14 cellular contexts compared by ENCODE assay signal in the genomic region with DNA sequence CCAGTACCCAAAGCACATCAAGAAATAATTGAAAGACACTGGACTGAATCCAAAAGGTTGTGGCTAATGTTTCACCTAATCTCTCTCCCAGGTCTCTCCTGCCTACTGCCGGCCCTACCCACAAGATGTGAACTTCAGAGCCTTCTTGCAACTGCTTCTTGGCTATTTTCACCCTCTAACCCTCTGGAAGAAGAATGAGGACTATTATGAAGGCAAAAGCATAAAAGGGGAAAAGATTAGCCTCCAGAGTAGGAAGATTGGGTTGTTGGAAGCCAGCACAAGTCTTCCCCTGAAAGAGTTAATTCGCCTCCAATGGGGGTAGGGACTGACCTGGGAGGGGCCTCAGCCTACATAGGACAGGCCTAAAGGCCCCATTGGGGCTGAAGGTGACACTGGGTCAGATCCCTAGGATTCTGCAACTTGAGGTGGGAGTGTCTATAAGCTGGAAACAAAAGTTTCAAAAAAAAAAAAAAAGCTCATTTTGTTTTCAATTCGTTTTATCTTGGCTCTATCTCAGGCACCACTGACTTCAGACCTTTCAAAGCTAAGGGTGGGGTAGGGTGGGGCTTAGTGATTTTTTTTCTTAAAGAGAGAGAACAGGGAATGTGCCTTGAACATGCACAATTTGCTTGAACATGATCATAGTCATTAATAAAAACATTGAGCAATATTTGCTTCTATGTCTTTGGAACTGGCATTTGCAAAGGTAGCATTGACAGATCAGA.
A peak's percentile ranks its signal among the peaks of the same experiment; 100 is the strongest.
DNase-seq lines count a peak whose midpoint lies in the region; ATAC-seq and TF ChIP-seq lines count a peak whose summit lies in the region.
"Had no signal": no experiment of that assay in that cellular context is flagged by ENCODE, and none has a peak within 500 bp of the region (broad histone marks: within the 10 kb centered on the region; RNA-seq: fewer than 3 reads in every experiment).

No MANE protein-coding gene starts in this region.

- no peaks in the 10 kb centered on the region for H3K27me3 ChIP-seq in breast epithelium
- H3K27me3 ChIP-seq: tibial artery had no signal

- CTCF ChIA-PET in MCF 10A (lab: Yijun Ruan, JAX) = interaction anchor here (0.5 to 2.4 kb wide), 19 partner anchors 10 to 346 kb away, joined by 3 to 22 read pairs (median 4); no protein-coding TSS in a partner anchor

- peak; percentile 64 for DNase-seq in MCF 10A (ENCODE audit: unreplicated experiment)
- DNase-seq in breast epithelium (ENCODE audit: low spot score in 2 of 2) = no peak
- peak; percentile 24 to 52 for DNase-seq in erythroblast (lab: John Stamatoyannopoulos, UW)
- DNase-seq in mucosa of descending colon = peak in 2 of 3 donors; percentile 34 to 54
- DNase-seq in MV-4-11 (lab: John Stamatoyannopoulos, UW) = no peak
- no peak for DNase-seq in cerebellar cortex (ENCODE audit: low spot score)
- DNase-seq in glutamatergic neuron = no peak
- DNase-seq: activated naive CD4-positive, alpha-beta T cell treated with anti-CD3 and anti-CD28 coated beads, Interleukin-2, amount 50 U/mL, for 16 hours; cortex of kidney; NCI-H146; tibial artery had no signal

- TF ChIP-seq POLR2A in breast epithelium (IDR thresholded peaks at IDR 0.05) (no peak), erythroblast (IDR thresholded peaks at IDR 0.05; ENCODE audit: low read length) (no peak)

- H3K27me3 Mint-ChIP-seq in MCF 10A (ENCODE audit: insufficient read depth, unreplicated experiment) (no peaks in the 10 kb centered on the region), glutamatergic neuron (ENCODE audit: unreplicated experiment) (no peaks in the 10 kb centered on the region)

- no TSS peak for BruUV-seq in MCF 10A (replicated peaks; lab: Mats Ljungman, UMichigan)

- peak overlapping the region; percentile 42 for H3K4me3 Mint-ChIP-seq in MCF 10A (ENCODE audit: unreplicated experiment)
- H3K4me3 Mint-ChIP-seq in glutamatergic neuron (ENCODE audit: unreplicated experiment) = no peak overlapping the region
- H3K4me3 Mint-ChIP-seq: IgD-negative memory B cell had no signal

- H3K9me3 ChIP-seq in breast epithelium (no peaks in the 10 kb centered on the region), mucosa of descending colon (no peaks in the 10 kb centered on the region)
- H3K9me3 ChIP-seq: tibial artery had no signal

- H3K36me3 ChIP-seq in breast epithelium = no peaks in the 10 kb centered on the region
- no peaks in the 10 kb centered on the region for H3K36me3 ChIP-seq in mucosa of descending colon (ENCODE audit: low read depth)
- H3K36me3 ChIP-seq: tibial artery had no signal

- TF ChIP-seq CTCF in MCF 10A (IDR thresholded peaks at IDR 0.05; ENCODE audit: unreplicated experiment) (no peak), breast epithelium (IDR thresholded peaks at IDR 0.05) (no peak), mucosa of descending colon (IDR thresholded peaks at IDR 0.05) (no peak), glutamatergic neuron (IDR thresholded peaks at IDR 0.05; ENCODE audit: partially characterized antibody, unreplicated experiment) (no peak)

- intact Hi-C loops in MCF 10A (cut with micrococcal nuclease) (loop anchor here (1.0 to 5.0 kb wide), 2 partner anchors 66 to 282 kb away; no protein-coding TSS in a partner anchor), breast epithelium (cut with DNase I; ENCODE audit: low total_unique reads) (loop anchor here (5.0 to 10.0 kb wide), 2 partner anchors 437 to 1621 kb away; no protein-coding TSS in a partner anchor), mucosa of descending colon (cut with DNase I, micrococcal nuclease) (no loop called here)

- peaks cover 24% of the 10 kb centered on the region for H3K4me1 Mint-ChIP-seq in MCF 10A (ENCODE audit: insufficient read depth, unreplicated experiment)
- no peaks in the 10 kb centered on the region for H3K4me1 Mint-ChIP-seq in glutamatergic neuron (ENCODE audit: low read depth, unreplicated experiment)
- H3K4me1 Mint-ChIP-seq: IgD-negative memory B cell had no signal

- POLR2A ChIA-PET in MCF 10A (lab: Yijun Ruan, JAX) = interaction anchor here (0.7 to 5.7 kb wide), 30 partner anchors 10 to 1142 kb away, joined by 3 to 106 read pairs (median 5); a partner anchor contains a TSS

- H3K4me1 ChIP-seq in breast epithelium = peaks cover 0 to 20% of the 10 kb centered on the region in 2 donors
- peaks cover 15% of the 10 kb centered on the region for H3K4me1 ChIP-seq in mucosa of descending colon (ENCODE audit: low read depth)

- H3K27ac Mint-ChIP-seq in MCF 10A (ENCODE audit: low read depth, unreplicated experiment) (peak overlapping the region; percentile 30), glutamatergic neuron (ENCODE audit: unreplicated experiment) (no peak overlapping the region)
- H3K27ac Mint-ChIP-seq: IgD-negative memory B cell had no signal

- no peak overlapping the region for H3K27ac ChIP-seq in breast epithelium

- H3K9me3 Mint-ChIP-seq in MCF 10A (ENCODE audit: unreplicated experiment) = no peaks in the 10 kb centered on the region
- H3K9me3 Mint-ChIP-seq in glutamatergic neuron (ENCODE audit: unreplicated experiment) = no peaks in the 10 kb centered on the region

- H3K36me3 Mint-ChIP-seq in MCF 10A (ENCODE audit: insufficient read depth, unreplicated experiment) (no peaks in the 10 kb centered on the region), glutamatergic neuron (ENCODE audit: unreplicated experiment) (peaks cover 5% of the 10 kb centered on the region)
- H3K36me3 Mint-ChIP-seq: IgD-negative memory B cell had no signal

- no peak overlapping the region for H3K4me3 ChIP-seq in breast epithelium
- no peak overlapping the region for H3K4me3 ChIP-seq in mucosa of descending colon
- H3K4me3 ChIP-seq: tibial artery had no signal

- ATAC-seq in mucosa of descending colon (peak; percentile 72), HG02763 (IDR thresholded peaks at IDR 0.05; ENCODE audit: unreplicated experiment) (no peak)
- ATAC-seq: HCT116 had no signal

Comparison
In these comparisons a context has a peak if more than half of its experiments do, and no peak if none do; other contexts are left out.
1. DNase-seq: peak in MCF 10A (single experiment), erythroblast (2 of 2) and mucosa of descending colon (2 of 3); none in breast epithelium (0 of 2), MV-4-11 (single experiment), cerebellar cortex (single experiment) and glutamatergic neuron (single experiment).
2. intact Hi-C loops: an anchor here in MCF 10A (1.0 to 5.0 kb wide) and breast epithelium (5.0 to 10.0 kb wide); none called in mucosa of descending colon.